1 cellular context compared by ENCODE assay signal in the genomic region with DNA sequence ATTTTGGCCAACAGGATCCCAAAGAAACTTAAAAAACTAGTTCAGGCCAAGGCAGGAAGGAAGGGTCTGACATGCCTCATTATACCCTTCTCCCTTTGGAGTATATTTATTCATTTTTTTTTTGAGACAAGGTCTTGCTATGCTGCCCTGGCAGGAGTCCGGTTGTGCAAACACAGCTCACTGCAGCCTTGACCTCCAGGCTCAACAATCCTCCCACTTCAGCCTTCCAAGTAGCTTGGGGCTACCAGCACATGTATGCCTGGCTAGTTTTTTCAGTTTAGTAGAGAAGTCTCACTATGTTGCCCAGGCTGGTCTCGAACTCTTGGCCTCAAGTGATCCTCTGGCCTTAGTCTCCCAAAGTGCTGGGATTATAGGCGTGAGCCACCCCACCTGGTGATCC.
A peak's percentile ranks its signal among the peaks of the same experiment; 100 is the strongest.
TF ChIP-seq lines count a peak whose summit lies in the region.

No MANE protein-coding gene starts in this region.

TF ChIP-seq in K562, 482 proteins besides CTCF, POLR2A, EP300 and RAD21:
- TF ChIP-seq CHCHD3 (CRISPR knock-in tag; IDR thresholded peaks at IDR 0.05) = no peak
- no peak for TF ChIP-seq ARID1B (IDR thresholded peaks at IDR 0.05)
- no peak for TF ChIP-seq ZNF76 (CRISPR knock-in tag; IDR thresholded peaks at IDR 0.05; ENCODE audit: borderline replicate concordance)
- TF ChIP-seq RBFOX2 (IDR thresholded peaks at IDR 0.05; ENCODE audit: low read depth, low read length) = peak; percentile 23; the same call in 1 of the 2 replicates
